27 cellular contexts compared by ENCODE assay signal in the genomic region with DNA sequence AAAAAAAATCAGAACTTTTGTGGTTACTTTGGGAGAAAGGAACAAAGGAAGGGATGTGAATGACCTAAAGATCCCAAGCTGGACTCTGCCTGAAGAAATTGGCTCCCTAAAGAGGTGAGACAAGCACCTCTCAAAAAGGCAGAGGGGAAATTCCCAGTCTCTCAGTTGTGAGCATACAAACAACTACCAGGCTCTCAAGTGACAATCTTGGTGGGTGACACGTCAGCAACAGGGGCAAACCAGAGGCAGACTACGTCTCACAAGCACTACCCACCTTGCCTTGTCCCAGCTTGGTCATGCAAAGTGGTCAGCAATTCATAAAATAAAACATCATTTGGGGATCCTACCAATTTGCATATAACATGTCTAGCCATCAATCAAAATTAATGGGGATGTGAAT.
"Had no signal": no experiment of that assay in that cellular context is flagged by ENCODE, and none has a peak within 500 bp of the region (broad histone marks: within the 10 kb centered on the region; RNA-seq: fewer than 3 reads in every experiment).

No MANE protein-coding gene starts in this region.

- ATAC-seq: effector memory CD8-positive, alpha-beta T cell; esophagus mucosa; gastrocnemius medialis; heart right ventricle; left cardiac atrium; left lung; left ventricle myocardium superior; lower lobe of right lung; mucosa of descending colon had no signal

- FAIRE-seq: endometrium, keratinocyte had no signal

- H3K4me1 ChIP-seq: colonic mucosa, esophagus squamous epithelium, gastrocnemius medialis, heart right ventricle, left lung, lower lobe of right lung had no signal

- H3K27ac Mint-ChIP-seq: dendritic cell treated with granulocyte-macrophage colony-stimulating factor and Interleukin-4, amounts not matched to agents 40 ng/mL and 50 ng/mL, for 4 days; effector memory CD8-positive, alpha-beta T cell; endodermal cell; mesothelial cell of epicardium; naive B cell had no signal

- DNase-seq: colonic mucosa; cortex of kidney; effector CD8-positive, alpha-beta T cell; effector memory CD8-positive, alpha-beta T cell; endodermal cell; erythroblast; esophagus squamous epithelium; foreskin fibroblast; foreskin melanocyte; gastrocnemius medialis; glutamatergic neuron; head of caudate nucleus; heart right ventricle; hippocampal formation; left cardiac atrium; left lung; left ventricle myocardium superior; lower lobe of right lung; mesenchymal stem cell; mucosa of descending colon; naive B cell had no signal

- H3K27me3 Mint-ChIP-seq: dendritic cell treated with granulocyte-macrophage colony-stimulating factor and Interleukin-4, amounts not matched to agents 40 ng/mL and 50 ng/mL, for 4 days; effector memory CD8-positive, alpha-beta T cell; naive B cell had no signal

- H3K9me3 Mint-ChIP-seq: dendritic cell treated with granulocyte-macrophage colony-stimulating factor and Interleukin-4, amounts not matched to agents 40 ng/mL and 50 ng/mL, for 4 days; endodermal cell; mesothelial cell of epicardium had no signal

- H3K27ac ChIP-seq: colonic mucosa, epithelial cell of prostate, esophagus squamous epithelium, gastrocnemius medialis, heart right ventricle, left lung, lower lobe of right lung had no signal

- H3K9me3 ChIP-seq: colonic mucosa, esophagus squamous epithelium, gastrocnemius medialis, heart right ventricle, left lung, lower lobe of right lung, mucosa of descending colon had no signal

- H3K4me3 Mint-ChIP-seq: dendritic cell treated with granulocyte-macrophage colony-stimulating factor and Interleukin-4, amounts not matched to agents 40 ng/mL and 50 ng/mL, for 4 days; effector memory CD8-positive, alpha-beta T cell; endodermal cell; mesothelial cell of epicardium; naive B cell had no signal

- H3K27me3 ChIP-seq: colonic mucosa, esophagus squamous epithelium, gastrocnemius medialis, left lung had no signal

- H3K4me3 ChIP-seq: colonic mucosa, esophagus squamous epithelium, gastrocnemius medialis, heart right ventricle, left lung, lower lobe of right lung, mucosa of descending colon had no signal

- H3K36me3 ChIP-seq: colonic mucosa, esophagus squamous epithelium, gastrocnemius medialis, heart right ventricle, left lung, lower lobe of right lung had no signal

- H3K36me3 Mint-ChIP-seq: mesothelial cell of epicardium, naive B cell had no signal

- H3K4me1 Mint-ChIP-seq: mesothelial cell of epicardium, naive B cell had no signal
